ENCODE assay signal across 9 cellular contexts in the genomic region with DNA sequence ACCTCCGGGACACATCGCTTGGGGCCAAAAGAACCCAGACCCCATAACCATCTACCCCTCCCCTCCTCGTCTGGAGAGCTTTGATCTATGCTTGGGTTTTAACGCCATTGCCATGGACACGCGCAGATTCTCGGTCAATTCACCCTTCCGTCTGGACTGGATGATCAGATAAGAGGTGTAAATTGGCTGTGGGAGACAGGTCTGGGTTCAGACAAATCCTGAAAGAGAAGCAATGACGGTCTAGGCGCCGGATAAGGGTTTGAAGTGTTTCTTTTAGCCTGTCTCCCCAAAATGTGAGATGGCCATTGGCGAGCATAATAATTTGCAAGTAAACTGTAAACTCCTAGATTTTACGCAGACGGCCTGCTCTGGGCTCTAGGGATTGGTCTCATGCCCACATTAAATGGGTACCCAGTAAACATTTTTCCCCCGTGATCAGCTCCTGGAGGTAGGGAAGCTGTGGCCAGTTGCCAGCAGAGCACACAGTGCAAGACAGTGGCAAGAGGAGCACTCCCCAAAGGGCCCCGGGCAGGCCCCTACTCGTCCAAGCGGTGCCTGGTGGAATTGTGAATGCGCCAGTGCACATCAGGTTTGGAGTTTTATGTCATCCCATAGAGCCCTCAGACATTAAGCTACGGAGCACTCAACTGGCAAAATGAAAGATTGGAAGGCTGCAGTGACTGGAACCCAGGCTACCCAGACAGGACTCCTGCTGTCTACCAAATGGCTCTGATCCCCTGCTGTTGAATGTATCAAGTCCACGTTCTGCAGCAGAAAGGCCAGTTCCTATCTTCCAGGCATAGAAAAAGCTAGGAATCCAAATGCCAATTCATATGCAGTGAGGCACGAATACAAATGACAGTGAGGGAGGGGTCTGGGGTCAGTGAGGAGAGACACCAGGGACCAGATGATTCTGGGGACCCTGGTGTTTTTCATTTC. TPM values are rescaled to one million over a fixed set of nuclear protein-coding genes. Genes with fewer than 3 reads are reported as not detected.
A peak's percentile ranks its signal among the peaks of the same experiment; 100 is the strongest.
DNase-seq lines count a peak whose midpoint lies in the region; ATAC-seq and TF ChIP-seq lines count a peak whose summit lies in the region.
"Had no signal": no experiment of that assay in that cellular context is flagged by ENCODE, and none has a peak within 500 bp of the region (broad histone marks: within the 10 kb centered on the region; RNA-seq: fewer than 3 reads in every experiment).

No MANE protein-coding gene starts in this region.

- in situ Hi-C loops in brain microvascular endothelial cell (cut with HindIII; ENCODE audit: low pct_ligation_motif_present, low sequenced_read_pairs): no loop called here

- no peak for ATAC-seq in activated T-cell treated with anti-CD3 and anti-CD28 coated beads, Interleukin-2, amount 50 U/mL, for 4 hours
- ATAC-seq in activated T-cell treated with anti-CD3 and anti-CD28 coated beads, Interleukin-2, amount 50 U/mL, for 72 hours (replicated peaks in 1 of 2): no peak
- ATAC-seq in thoracic aorta (ENCODE audit: insufficient number of reproducible peaks, low FRiP score, low read depth) (no peak), HG03571 (IDR thresholded peaks at IDR 0.05; ENCODE audit: unreplicated experiment) (no peak), GM21515 (IDR thresholded peaks at IDR 0.05; ENCODE audit: unreplicated experiment) (no peak), HG03442 (IDR thresholded peaks at IDR 0.05; ENCODE audit: unreplicated experiment) (no peak)

- H3K9me3 Mint-ChIP-seq in activated T-cell treated with anti-CD3 and anti-CD28 coated beads, Interleukin-2, amount 50 U/mL, for 4 hours: no peaks in the 10 kb centered on the region
- H3K9me3 Mint-ChIP-seq in activated T-cell treated with anti-CD3 and anti-CD28 coated beads, Interleukin-2, amount 50 U/mL, for 72 hours: no peaks in the 10 kb centered on the region

- H3K27ac Mint-ChIP-seq in activated T-cell treated with anti-CD3 and anti-CD28 coated beads, Interleukin-2, amount 50 U/mL, for 72 hours: no peak overlapping the region

- peaks cover 6 to 20% of the 10 kb centered on the region in 2 donors for H3K4me1 ChIP-seq in thoracic aorta (ENCODE audit: control insufficient read depth in 1 of 2, low read depth in 2 of 2)

- H3K27ac ChIP-seq in brain microvascular endothelial cell (no peak overlapping the region), thoracic aorta (no peak overlapping the region)

- peaks cover 23% of the 10 kb centered on the region for H3K4me1 Mint-ChIP-seq in activated T-cell treated with anti-CD3 and anti-CD28 coated beads, Interleukin-2, amount 50 U/mL, for 4 hours (ENCODE audit: low read depth)
- H3K4me1 Mint-ChIP-seq in activated T-cell treated with anti-CD3 and anti-CD28 coated beads, Interleukin-2, amount 50 U/mL, for 72 hours (ENCODE audit: low read depth): peaks cover 37% of the 10 kb centered on the region

- H3K4me3 Mint-ChIP-seq in activated T-cell treated with anti-CD3 and anti-CD28 coated beads, Interleukin-2, amount 50 U/mL, for 4 hours: peak overlapping the region; percentile 54
- H3K4me3 Mint-ChIP-seq in activated T-cell treated with anti-CD3 and anti-CD28 coated beads, Interleukin-2, amount 50 U/mL, for 72 hours: peak overlapping the region in 1 of 2 donors; percentile 83

- no peaks in the 10 kb centered on the region for H3K27me3 ChIP-seq in brain microvascular endothelial cell (replicated peaks)
- H3K27me3 ChIP-seq in thoracic aorta (replicated peaks; ENCODE audit: insufficient read depth): no peaks in the 10 kb centered on the region

- no peak for TF ChIP-seq CTCF in brain microvascular endothelial cell (IDR thresholded peaks at IDR 0.05; ENCODE audit: low read depth, low read length, missing control alignments)
- no peak for TF ChIP-seq CTCF in thoracic aorta (IDR thresholded peaks at IDR 0.05)

- H3K36me3 ChIP-seq in brain microvascular endothelial cell (replicated peaks): no peaks in the 10 kb centered on the region
- H3K36me3 ChIP-seq in thoracic aorta: no peaks in the 10 kb centered on the region

- H3K27me3 Mint-ChIP-seq in activated T-cell treated with anti-CD3 and anti-CD28 coated beads, Interleukin-2, amount 50 U/mL, for 4 hours (ENCODE audit: low read depth): peaks cover 56% of the 10 kb centered on the region
- H3K27me3 Mint-ChIP-seq in activated T-cell treated with anti-CD3 and anti-CD28 coated beads, Interleukin-2, amount 50 U/mL, for 72 hours (ENCODE audit: low read depth): peaks cover 75% of the 10 kb centered on the region

- no peaks in the 10 kb centered on the region for H3K36me3 Mint-ChIP-seq in activated T-cell treated with anti-CD3 and anti-CD28 coated beads, Interleukin-2, amount 50 U/mL, for 4 hours (ENCODE audit: insufficient read depth)
- H3K36me3 Mint-ChIP-seq in activated T-cell treated with anti-CD3 and anti-CD28 coated beads, Interleukin-2, amount 50 U/mL, for 72 hours (ENCODE audit: insufficient read depth in 2 of 2): no peaks in the 10 kb centered on the region

- no peak for DNase-seq in activated T-cell treated with anti-CD3 and anti-CD28 coated beads, Interleukin-2, amount 50 U/mL, for 4 hours
- no peak for DNase-seq in activated T-cell treated with anti-CD3 and anti-CD28 coated beads, Interleukin-2, amount 50 U/mL, for 72 hours
- DNase-seq in brain microvascular endothelial cell (no peak), kidney glomerular epithelial cell (lab: John Stamatoyannopoulos, UW) (peak; percentile 74), thoracic aorta (ENCODE audit: low spot score) (no peak)
- DNase-seq: NCI-H1048 had no signal

- H3K9me3 ChIP-seq in thoracic aorta: no peaks in the 10 kb centered on the region

- H3K4me3 ChIP-seq in brain microvascular endothelial cell (ENCODE audit: low read depth, low read length) (peak overlapping the region; percentile 77), thoracic aorta (peak overlapping the region; percentile 92)

RNA-seq across cellular contexts. Expression of a gene that starts 5.0 kb away (rescaled TPM):
- 1 to 10 TPM; 1.6 to 3.2 (median 1.6) TPM for total RNA-seq in activated T-cell treated with anti-CD3 and anti-CD28 coated beads, Interleukin-2, amount 50 U/mL, for 4 hours
- total RNA-seq in activated T-cell treated with anti-CD3 and anti-CD28 coated beads, Interleukin-2, amount 50 U/mL, for 72 hours: 1 to 10 TPM; 2.5 to 2.6 TPM
- 10 to 100 TPM; 73.5 to 75.1 TPM for total RNA-seq in thoracic aorta

Comparison
In these comparisons a context has a peak if more than half of its experiments do, and no peak if none do; other contexts are left out.
1. RNA of a gene that starts 5.0 kb away (total RNA-seq): 73.5 to 75.1 TPM in thoracic aorta; 2.5 to 2.6 TPM in activated T-cell treated with anti-CD3 and anti-CD28 coated beads, Interleukin-2, amount 50 U/mL, for 72 hours and 1.6 to 3.2 TPM in activated T-cell treated with anti-CD3 and anti-CD28 coated beads, Interleukin-2, amount 50 U/mL, for 4 hours; every median in the first group is over 10 times any median in the second.